Comparison of ENCODE assay signal across 8 cellular contexts in the genomic region with DNA sequence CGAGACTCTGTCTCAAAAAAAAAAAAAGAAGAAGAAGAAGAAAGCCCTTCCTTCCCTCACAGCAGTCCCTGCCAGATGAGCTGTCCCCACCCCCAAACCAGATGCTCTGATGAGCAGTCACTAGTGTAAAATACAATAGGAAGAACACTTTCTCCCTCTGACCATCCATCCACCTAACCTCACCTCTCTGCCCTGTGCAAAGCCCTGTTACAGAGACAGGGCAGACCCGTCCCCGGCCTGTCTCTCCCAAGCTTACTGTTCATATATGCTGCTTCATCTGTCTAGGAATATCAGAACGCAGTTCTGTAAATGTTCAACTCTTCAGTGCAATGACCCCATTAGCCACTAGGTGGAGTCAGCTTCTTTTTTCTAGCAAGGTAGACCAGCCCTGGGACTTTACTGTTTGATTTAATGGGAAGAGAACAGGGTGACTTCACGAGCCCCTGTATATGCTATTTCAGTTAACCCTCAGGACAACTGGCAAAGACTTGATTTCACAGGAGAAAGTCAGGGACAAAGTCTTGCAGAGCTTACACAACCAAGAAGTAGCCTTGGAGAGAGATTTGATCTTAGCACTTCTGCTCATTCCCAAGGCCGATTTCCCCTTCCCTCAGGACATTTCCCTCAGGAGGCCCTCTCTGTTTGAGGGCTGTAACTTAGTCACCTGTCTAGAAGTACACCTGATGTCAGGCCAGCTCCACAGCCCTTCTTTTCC. TPM values are rescaled to one million over a fixed set of nuclear protein-coding genes. Genes with fewer than 3 reads are reported as not detected.
DNase-seq lines count a peak whose midpoint lies in the region; ATAC-seq, FAIRE-seq and TF ChIP-seq lines count a peak whose summit lies in the region.

No MANE protein-coding gene starts in this region.

- BruUV-seq in mammary epithelial cell (replicated peaks; lab: Mats Ljungman, UMichigan): no TSS peak

- 18% methylated on average over 5 of the region's 6 CpGs for WGBS in mammary epithelial cell (ENCODE audit: low coverage, missing lambda C conversion rate)

- no peaks in the 10 kb centered on the region for H3K27me3 ChIP-seq in GM06990 (replicated peaks; ENCODE audit: control insufficient read depth, insufficient read depth, low read length)
- H3K27me3 ChIP-seq in mammary epithelial cell (ENCODE audit: insufficient read depth, low read length): no peaks in the 10 kb centered on the region

- dilution Hi-C loops in mammary epithelial cell (cut with HindIII; ENCODE audit: low sequenced_read_pairs): loop anchor here (5.0 kb wide), 2 partner anchors 50 to 55 kb away; a partner anchor contains a TSS

- peak; percentile 57 for ATAC-seq in HG02884 (IDR thresholded peaks at IDR 0.05; ENCODE audit: unreplicated experiment)
- no peak for ATAC-seq in HG02763 (IDR thresholded peaks at IDR 0.05; ENCODE audit: unreplicated experiment)

- FAIRE-seq in kidney (lab: Jason Lieb, UNC): no peak

- in situ Hi-C loops in mammary epithelial cell (cut with MboI; ENCODE audit: low sequenced_read_pairs in 2 of 2): no loop called here

- H3K27ac ChIP-seq in VCaP (peak overlapping the region; percentile 40), mammary epithelial cell (ENCODE audit: insufficient read depth, low read depth, low read length) (no peak overlapping the region), kidney (ENCODE audit: low read depth in 2 of 2, low read length in 2 of 2) (no peak overlapping the region)

- H4K20me1 ChIP-seq in mammary epithelial cell (ENCODE audit: insufficient read depth, low read length): no peaks in the 10 kb centered on the region

- H3K9me3 ChIP-seq in mammary epithelial cell (replicated peaks; ENCODE audit: insufficient read depth, low read length) (no peaks in the 10 kb centered on the region), kidney (ENCODE audit: control insufficient read depth in 1 of 2, low read length in 2 of 2) (no peaks in the 10 kb centered on the region)

- H2AFZ ChIP-seq in mammary epithelial cell (ENCODE audit: low read depth, low read length): no peak overlapping the region

- H3K4me1 ChIP-seq in mammary epithelial cell (ENCODE audit: insufficient read depth, low read length) (peaks cover 12% of the 10 kb centered on the region), kidney (ENCODE audit: control insufficient read depth in 1 of 2, insufficient read depth in 1 of 2, low read depth in 1 of 2, low read length in 2 of 2) (no peaks in the 10 kb centered on the region)

- H3K36me3 ChIP-seq in GM06990 (ENCODE audit: control insufficient read depth, insufficient read depth, low read length) (no peaks in the 10 kb centered on the region; the same call in none of the 2 replicates), mammary epithelial cell (ENCODE audit: insufficient read depth, low read length) (no peaks in the 10 kb centered on the region), kidney (ENCODE audit: control insufficient read depth in 1 of 2, insufficient read depth in 2 of 2, low read length in 2 of 2) (no peaks in the 10 kb centered on the region)

- intact Hi-C loops in mammary epithelial cell (cut with micrococcal nuclease) (loop anchor here (1.0 kb wide), 1 partner anchor 40 kb away; no protein-coding TSS in a partner anchor), kidney (cut with DNase I) (loop anchor here (5.0 kb wide), 1 partner anchor 40 kb away; no protein-coding TSS in a partner anchor)

- CTCF ChIA-PET in mammary epithelial cell (lab: Charles Lee; ENCODE audit: low non-redundant PET): interaction anchor here (0.6 to 0.7 kb wide), 2 partner anchors 30 to 37 kb away, joined by 3 to 5 read pairs; no protein-coding TSS in a partner anchor

- no peak overlapping the region for H3K4me2 ChIP-seq in mammary epithelial cell (ENCODE audit: insufficient read depth, low read depth, low read length)

- H3K4me3 ChIP-seq in GM06990 (replicated peaks; ENCODE audit: low read depth, low read length) (no peak overlapping the region), mammary epithelial cell (replicated peaks in 1 of 3; ENCODE audit: insufficient read depth in 1 of 3, low read depth in 2 of 3, low read length in 3 of 3) (no peak overlapping the region), kidney (ENCODE audit: low read length in 2 of 2) (no peak overlapping the region)

- peak; percentile 43 for DNase-seq in GM06990 (ENCODE audit: extremely low read depth, insufficient read length)
- DNase-seq in NCI-H2196 (lab: John Stamatoyannopoulos, UW; ENCODE audit: unreplicated experiment): peak; percentile 80
- peak; percentile 62 for DNase-seq in mammary epithelial cell
- peak; percentile 26 for DNase-seq in kidney
- DNase-seq in stimulated activated CD4-positive, alpha-beta T cell treated with anti-CD3 and anti-CD28 coated beads, Interleukin-2, amount 100 ng/mL, for 24 hours: peak; percentile 62 to 79

- TF ChIP-seq CTCF in GM06990 (IDR thresholded peaks at IDR 0.05; ENCODE audit: insufficient read depth, low read length, poor library complexity, severe bottlenecking) (peak; percentile 86), VCaP (conservative IDR thresholded peaks at IDR 0.05) (peak; percentile 94), mammary epithelial cell (conservative IDR thresholded peaks at IDR 0.05 in 1 of 2, IDR thresholded peaks at IDR 0.05 in 1 of 2; ENCODE audit: extremely low read depth in 1 of 2, insufficient read depth in 1 of 2, low read depth in 1 of 2, low read length in 2 of 2) (peak; percentile 86 to 90), kidney (IDR thresholded peaks at IDR 0.05; ENCODE audit: borderline replicate concordance, extremely low read depth, insufficient read depth) (peak; percentile 88)

- H3K9ac ChIP-seq in mammary epithelial cell (ENCODE audit: insufficient read depth, low read length): no peak overlapping the region
- H3K9ac ChIP-seq in kidney (ENCODE audit: low read length in 2 of 2): no peak overlapping the region

- no peaks in the 10 kb centered on the region for H3K79me2 ChIP-seq in mammary epithelial cell (ENCODE audit: insufficient read depth, low read length)

RNA-seq across cellular contexts. Expression of a gene that starts 14.9 kb away (rescaled TPM):
- total RNA-seq in mammary epithelial cell: 1 to 10 TPM in 1 of 2 donors, under 1 TPM in 1; 0.61 to 1.3 TPM
- polyA plus RNA-seq in mammary epithelial cell: 0.97 TPM
- polyA minus RNA-seq in mammary epithelial cell: 2.1 TPM
- total RNA-seq in kidney: 72.6 TPM
- 50.2 TPM for polyA plus RNA-seq in kidney (ENCODE audit: insufficient read depth, low read depth, low replicate concordance)

RNA-seq across cellular contexts. Expression of a gene that starts 49.3 kb away (rescaled TPM):
- total RNA-seq in mammary epithelial cell: 10 to 100 TPM; 16.0 to 16.9 TPM
- 14.4 TPM for polyA plus RNA-seq in mammary epithelial cell
- 6.7 TPM for polyA minus RNA-seq in mammary epithelial cell
- total RNA-seq in kidney: 19.2 TPM
- polyA plus RNA-seq in kidney (ENCODE audit: insufficient read depth, low read depth, low replicate concordance): 9.5 TPM

Comparison
In these comparisons a context has a peak if more than half of its experiments do, and no peak if none do; other contexts are left out.
1. DNase-seq: peak in every context shown above with its lines; median percentile 80 in NCI-H2196; 70 in stimulated activated CD4-positive, alpha-beta T cell treated with anti-CD3 and anti-CD28 coated beads, Interleukin-2, amount 100 ng/mL, for 24 hours; 62 in mammary epithelial cell; 43 in GM06990; 26 in kidney.
2. RNA of a gene that starts 14.9 kb away (total RNA-seq): 72.6 TPM in kidney (single experiment); 0.61 to 1.3 TPM in mammary epithelial cell; every median in the first group is over 10 times any median in the second.
3. Peak in every context shown above with its lines, with median percentiles within 50 percentile points of each other: CTCF ChIP-seq.